37 cellular contexts compared by ENCODE assay signal in the genomic region with DNA sequence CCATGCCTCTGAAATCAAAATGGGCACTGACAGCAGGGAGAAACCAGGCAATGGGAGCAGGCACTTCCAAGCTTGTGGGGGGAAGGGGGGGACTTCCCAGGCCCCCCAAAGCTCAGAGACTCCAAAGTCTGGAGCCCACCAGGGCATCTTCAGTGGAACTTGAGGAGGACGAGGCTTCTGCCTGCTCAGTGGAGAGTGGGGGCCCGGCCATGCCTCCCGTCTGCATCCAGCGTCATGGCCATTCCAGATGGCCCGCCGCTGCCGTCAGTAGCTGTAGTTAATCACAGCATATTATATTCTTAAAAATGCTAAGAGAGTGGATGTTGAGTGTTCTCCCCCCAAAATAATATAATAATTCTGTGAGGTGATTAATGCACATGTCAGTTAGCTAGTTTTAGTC.
A peak's percentile ranks its signal among the peaks of the same experiment; 100 is the strongest.
DNase-seq lines count a peak whose midpoint lies in the region; ATAC-seq, FAIRE-seq and TF ChIP-seq lines count a peak whose summit lies in the region.
"Had no signal": no experiment of that assay in that cellular context is flagged by ENCODE, and none has a peak within 500 bp of the region (broad histone marks: within the 10 kb centered on the region; RNA-seq: fewer than 3 reads in every experiment).

No MANE protein-coding gene starts in this region.

- H3K9me3 Mint-ChIP-seq in chondrocyte (ENCODE audit: low read depth), result no peaks in the 10 kb centered on the region
- H3K9me3 Mint-ChIP-seq: CD4-positive, alpha-beta T cell had no signal

- FAIRE-seq in kidney (lab: Jason Lieb, UNC), result no peak
- FAIRE-seq: A204.1, A549, D721Med had no signal

- H3K27ac ChIP-seq in right cardiac atrium (ENCODE audit: low read length) (no peak overlapping the region), kidney (ENCODE audit: low read depth in 2 of 2, low read length in 2 of 2) (no peak overlapping the region), neuronal stem cell (replicated peaks; ENCODE audit: low read length) (no peak overlapping the region)
- H3K27ac ChIP-seq: 22Rv1; A549; BLaER1; BLaER1 treated with 17β-estradiol and CSF1 and Interleukin-3, amounts not matched to agents 10 nM and 100 nM; C4-2B had no signal

- peak overlapping the region; percentile 43 for H4K8ac ChIP-seq in neuronal stem cell (ENCODE audit: low read depth, low read length)

- no peak overlapping the region for H3K18ac ChIP-seq in neuronal stem cell (ENCODE audit: low read length)

- no peaks in the 10 kb centered on the region for H3K27me3 Mint-ChIP-seq in chondrocyte (ENCODE audit: low read depth)
- H3K27me3 Mint-ChIP-seq: B cell; CD4-positive, alpha-beta T cell; CD4-positive, CD25-positive, alpha-beta regulatory T cell; CD8-positive, alpha-beta memory T cell had no signal

- no peak overlapping the region for H3K4me2 ChIP-seq in neuronal stem cell (ENCODE audit: insufficient read depth, low read length, poor library complexity, severe bottlenecking)
- H3K4me2 ChIP-seq: A549; BLaER1; BLaER1 treated with 17β-estradiol and CSF1 and Interleukin-3, amounts not matched to agents 10 nM and 100 nM had no signal

- H2AK5ac ChIP-seq in neuronal stem cell (ENCODE audit: low read depth, low read length), result no peak overlapping the region

- no peaks in the 10 kb centered on the region for H3K36me3 ChIP-seq in kidney (ENCODE audit: control insufficient read depth in 1 of 2, insufficient read depth in 2 of 2, low read length in 2 of 2)
- no peaks in the 10 kb centered on the region for H3K36me3 ChIP-seq in neuronal stem cell (replicated peaks in 1 of 2; ENCODE audit: control insufficient read depth in 2 of 2, insufficient read depth in 2 of 2, low read length in 2 of 2)
- H3K36me3 ChIP-seq: BE2C; BLaER1; BLaER1 treated with 17β-estradiol and CSF1 and Interleukin-3, amounts not matched to agents 10 nM and 100 nM had no signal

- H3K14ac ChIP-seq in neuronal stem cell (ENCODE audit: low read length), result no peak overlapping the region

- no peaks in the 10 kb centered on the region for H3K36me3 Mint-ChIP-seq in chondrocyte (ENCODE audit: low read depth)
- H3K36me3 Mint-ChIP-seq: CD14-positive monocyte; CD4-positive, alpha-beta memory T cell; CD4-positive, CD25-positive, alpha-beta regulatory T cell; CD8-positive, alpha-beta memory T cell; CD8-positive, alpha-beta T cell had no signal

- H2BK15ac ChIP-seq in neuronal stem cell (ENCODE audit: low read length), result no peak overlapping the region

- no peak overlapping the region for H2BK5ac ChIP-seq in neuronal stem cell (ENCODE audit: low read length)

- H3K4me3 ChIP-seq in right cardiac atrium (ENCODE audit: low read length) (no peak overlapping the region), kidney (ENCODE audit: low read length in 2 of 2) (no peak overlapping the region), neuronal stem cell (ENCODE audit: low read length in 2 of 2) (no peak overlapping the region)
- H3K4me3 ChIP-seq: A549, BLaER1 had no signal

- H3K4me1 ChIP-seq in right cardiac atrium (ENCODE audit: control insufficient read depth, insufficient read depth, low read length) (no peaks in the 10 kb centered on the region), kidney (ENCODE audit: control insufficient read depth in 1 of 2, insufficient read depth in 1 of 2, low read depth in 1 of 2, low read length in 2 of 2) (no peaks in the 10 kb centered on the region), neuronal stem cell (ENCODE audit: control insufficient read depth in 2 of 2, insufficient read depth in 1 of 2, low read depth in 1 of 2, low read length in 2 of 2) (no peaks in the 10 kb centered on the region)
- H3K4me1 ChIP-seq: A549; BE2C; BLaER1; BLaER1 treated with 17β-estradiol and CSF1 and Interleukin-3, amounts not matched to agents 10 nM and 100 nM; Caco-2 had no signal

- ATAC-seq in Right ventricle myocardium inferior (no peak), right cardiac atrium (no peak)
- ATAC-seq: CD8-positive, alpha-beta T cell had no signal

- no peak for TF ChIP-seq CTCF in chondrocyte (IDR thresholded peaks at IDR 0.05)
- no peak for TF ChIP-seq CTCF in kidney (IDR thresholded peaks at IDR 0.05; ENCODE audit: borderline replicate concordance, extremely low read depth, insufficient read depth)

- no peak overlapping the region for H3K4me3 Mint-ChIP-seq in chondrocyte (ENCODE audit: unreplicated experiment)
- H3K4me3 Mint-ChIP-seq: B cell; CD14-positive monocyte; CD4-positive, alpha-beta memory T cell; CD4-positive, alpha-beta T cell; CD4-positive, CD25-positive, alpha-beta regulatory T cell; CD8-positive, alpha-beta memory T cell; CD8-positive, alpha-beta T cell had no signal

- peak; percentile 64 for DNase-seq in Right ventricle myocardium inferior (ENCODE audit: missing footprints)
- DNase-seq in right cardiac atrium, result no peak
- peak; percentile 56 for DNase-seq in chondrocyte (ENCODE audit: low spot score)
- peak; percentile 24 for DNase-seq in kidney
- no peak for DNase-seq in neuronal stem cell (ENCODE audit: low spot score)
- DNase-seq in ecto neural progenitor cell (ENCODE audit: low spot score), result no peak
- DNase-seq in DMS153 treated with DMSO at 0.1 percent for 48 hours (lab: John Stamatoyannopoulos, UW; ENCODE audit: unreplicated experiment), result no peak
- no peak for DNase-seq in stimulated activated CD4-positive, alpha-beta T cell treated with anti-CD3 and anti-CD28 coated beads, Interleukin-12 subunit alpha, Interleukin-12 subunit beta, amount 100 ng/mL, for 4 hours
- DNase-seq: 8988T; ACHN; AML-193; BE2C; C1 segment of cervical spinal cord; Caco-2; Calu3; CD4-positive, alpha-beta memory T cell; CD4-positive, alpha-beta T cell; CD4-positive, CD25-positive, alpha-beta regulatory T cell; CD8-positive, alpha-beta memory T cell; CD8-positive, alpha-beta T cell; COR-L47; DMS 273 treated with DMSO at 0.1 percent for 48 hours; DMS153; DMS53; DMS79; DMS79 treated with DMSO at 0.1 percent for 48 hours; DND-41; EL had no signal

- no peak overlapping the region for H3K4ac ChIP-seq in neuronal stem cell (ENCODE audit: low read length)

- no peaks in the 10 kb centered on the region for H3K27me3 ChIP-seq in right cardiac atrium (ENCODE audit: control insufficient read depth, insufficient read depth)
- no peaks in the 10 kb centered on the region for H3K27me3 ChIP-seq in neuronal stem cell (ENCODE audit: control insufficient read depth in 3 of 3, insufficient read depth in 3 of 3, low read depth in 1 of 3, low read length in 3 of 3)
- H3K27me3 ChIP-seq: BE2C; BLaER1; BLaER1 treated with 17β-estradiol and CSF1 and Interleukin-3, amounts not matched to agents 10 nM and 100 nM had no signal

- 94% methylated on average over 7 of the region's 7 CpGs for WGBS in right cardiac atrium
- WGBS in neuronal stem cell (ENCODE audit: extremely low coverage in 2 of 2, insufficient read length in 2 of 2, insufficient replicate concordance in 1 of 2), 2 donors, result no CpG with 5 or more reads among the region's 7 CpGs

- H3K79me1 ChIP-seq in neuronal stem cell (ENCODE audit: low read depth, low read length), result no peaks in the 10 kb centered on the region

- H3K9me3 ChIP-seq in right cardiac atrium (ENCODE audit: control insufficient read depth, low read length) (no peaks in the 10 kb centered on the region), kidney (ENCODE audit: control insufficient read depth in 1 of 2, low read length in 2 of 2) (no peaks in the 10 kb centered on the region), neuronal stem cell (replicated peaks in 1 of 2; ENCODE audit: control insufficient read depth in 2 of 2, insufficient read depth in 1 of 2, low read depth in 1 of 2, low read length in 2 of 2) (peaks cover 9 to 11% of the 10 kb centered on the region in 2 donors)
- H3K9me3 ChIP-seq: A549, BE2C had no signal

- H3K9ac ChIP-seq in kidney (ENCODE audit: low read length in 2 of 2) (no peak overlapping the region), neuronal stem cell (ENCODE audit: low read depth, low read length, poor library complexity) (no peak overlapping the region)
- H3K9ac ChIP-seq: BLaER1; BLaER1 treated with 17β-estradiol and CSF1 and Interleukin-3, amounts not matched to agents 10 nM and 100 nM had no signal

- H3K4me1 Mint-ChIP-seq in chondrocyte (ENCODE audit: low read depth), result no peaks in the 10 kb centered on the region
- H3K4me1 Mint-ChIP-seq: B cell; CD14-positive monocyte; CD4-positive, alpha-beta memory T cell; CD4-positive, CD25-positive, alpha-beta regulatory T cell; CD8-positive, alpha-beta memory T cell had no signal

- no peak overlapping the region for H3K27ac Mint-ChIP-seq in chondrocyte (ENCODE audit: unreplicated experiment)
- H3K27ac Mint-ChIP-seq: B cell; CD14-positive monocyte; CD4-positive, alpha-beta memory T cell; CD4-positive, alpha-beta T cell; CD4-positive, CD25-positive, alpha-beta regulatory T cell; CD8-positive, alpha-beta memory T cell; CD8-positive, alpha-beta T cell had no signal

- H2BK12ac ChIP-seq in neuronal stem cell (ENCODE audit: low read length), result no peak overlapping the region

- no peak overlapping the region for H2BK120ac ChIP-seq in neuronal stem cell (ENCODE audit: low read depth, low read length)

- intact Hi-C loops in Right ventricle myocardium inferior (cut with DNase I) (no loop called here), right cardiac atrium (cut with DNase I) (no loop called here), kidney (cut with DNase I) (no loop called here)

- no peak overlapping the region for H2AFZ ChIP-seq in neuronal stem cell (ENCODE audit: low read length)

- H3K23ac ChIP-seq in neuronal stem cell (ENCODE audit: low read depth, low read length, poor library complexity), result peak overlapping the region; percentile 73

- no peak overlapping the region for H4K91ac ChIP-seq in neuronal stem cell (ENCODE audit: low read depth, low read length, poor library complexity)

Comparison
In these comparisons a context has a peak if more than half of its experiments do, and no peak if none do; other contexts are left out.
1. DNase-seq: peak in Right ventricle myocardium inferior (single experiment), chondrocyte (single experiment) and kidney (single experiment); none in right cardiac atrium (0 of 3), neuronal stem cell (single experiment), ecto neural progenitor cell (single experiment), DMS153 treated with DMSO at 0.1 percent for 48 hours (single experiment) and stimulated activated CD4-positive, alpha-beta T cell treated with anti-CD3 and anti-CD28 coated beads, Interleukin-12 subunit alpha, Interleukin-12 subunit beta, amount 100 ng/mL, for 4 hours (single experiment).